In the genomic region with DNA sequence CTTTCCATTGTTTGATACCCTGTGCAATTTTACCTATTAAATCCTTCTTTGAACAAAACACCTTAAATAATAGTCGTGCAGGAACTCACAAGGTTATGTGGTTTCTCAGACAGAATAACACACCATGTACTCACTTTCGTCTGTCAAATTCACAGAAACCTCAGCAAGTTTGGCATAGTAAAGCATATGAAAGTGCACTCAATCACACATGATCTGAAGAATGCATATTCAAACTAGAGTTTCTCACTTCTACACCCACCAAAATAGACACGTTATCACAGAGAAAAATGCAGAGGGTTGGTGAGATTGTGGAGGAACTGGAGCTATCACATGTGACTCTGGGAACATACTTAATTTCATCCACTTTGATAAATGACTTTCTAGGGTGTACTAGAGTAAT, we compare ENCODE assay signal across 15 cellular contexts. TPM values are rescaled to one million over a fixed set of nuclear protein-coding genes. Genes with fewer than 3 reads are reported as not detected.
DNase-seq lines count a peak whose midpoint lies in the region; ATAC-seq, FAIRE-seq and TF ChIP-seq lines count a peak whose summit lies in the region.
"Not testable (repeated sequence)": the region's sequence is repeated elsewhere in the genome, so short reads cannot be mapped to it uniquely, and the experiment has no call there.
"Had no signal": no experiment of that assay in that cellular context is flagged by ENCODE, and none has a peak within 500 bp of the region (broad histone marks: within the 10 kb centered on the region; RNA-seq: fewer than 3 reads in every experiment).

No MANE protein-coding gene starts in this region.

- in situ Hi-C loops in GM12878 (cut with MboI): loop anchor here (5.0 kb wide), 1 partner anchor 1621 kb away; no protein-coding TSS in a partner anchor

- H3K27me3 ChIP-seq in GM12878 (replicated peaks in 1 of 2; ENCODE audit: control insufficient read depth in 2 of 2, insufficient read depth in 2 of 2, low read length in 1 of 2); esophagus muscularis mucosa: not testable (repeated sequence)

- not testable (repeated sequence) for H2AFZ ChIP-seq in GM12878 (ENCODE audit: control insufficient read depth, low read depth, low read length)

- not testable (repeated sequence) for TF ChIP-seq RAD21 in GM12878 (IDR thresholded peaks at IDR 0.05; ENCODE audit: insufficient read depth, low read depth, low read length)

- POLR2A ChIA-PET in GM12878 (lab: Charles Lee): not testable (repeated sequence)

- H3K9me3 ChIP-seq in GM12878 (replicated peaks; ENCODE audit: control insufficient read depth, insufficient read depth, low read length); esophagus muscularis mucosa: not testable (repeated sequence)

- intact Hi-C loops in GM12878 (cut with micrococcal nuclease; ENCODE audit: unreplicated experiment); esophagus muscularis mucosa (cut with DNase I): not testable (repeated sequence)

- TF ChIP-seq POLR2A in GM12891 (IDR thresholded peaks at IDR 0.05; ENCODE audit: low read depth, low read length); GM12878 (IDR thresholded peaks at IDR 0.05; ENCODE audit: low read depth, low read length); esophagus muscularis mucosa (IDR thresholded peaks at IDR 0.05; ENCODE audit: low read depth): not testable (repeated sequence)

- TF ChIP-seq EP300 in GM12878 (IDR thresholded peaks at IDR 0.05; ENCODE audit: borderline replicate concordance in 1 of 2, control insufficient read depth in 1 of 2, low read depth in 2 of 2, low read length in 2 of 2); esophagus muscularis mucosa (IDR thresholded peaks at IDR 0.05): not testable (repeated sequence)

- not testable (repeated sequence) for H3K36me3 ChIP-seq in GM12878 (ENCODE audit: control insufficient read depth in 2 of 2, insufficient read depth in 2 of 2, low read length in 1 of 2); esophagus muscularis mucosa

- not testable (repeated sequence) for BruUV-seq in GM12878 (replicated peaks; lab: Mats Ljungman, UMichigan)

- H3K9ac ChIP-seq in GM12878 (ENCODE audit: control insufficient read depth, insufficient read depth, low read length): not testable (repeated sequence)

- WGBS in GM12878 (ENCODE audit: insufficient coverage, insufficient replicate concordance, low lambda C conversion rate, missing lambda C conversion rate): 9% methylated on average over 1 of the region's 3 CpGs
- no CpG with 5 or more reads among the region's 3 CpGs for WGBS in esophagus muscularis mucosa

- not testable (repeated sequence) for H3K4me2 ChIP-seq in GM12878 (ENCODE audit: control insufficient read depth, insufficient read depth)

- FAIRE-seq in GM12891 (lab: Jason Lieb, UNC) (peak; percentile 90), GM12878 (lab: Jason Lieb, UNC) (peak; percentile 82)

- CTCF ChIA-PET in GM12878 (lab: Yijun Ruan, JAX): not testable (repeated sequence)

- not testable (repeated sequence) for H3K27ac ChIP-seq in GM12878 (ENCODE audit: control insufficient read depth, insufficient read depth); esophagus muscularis mucosa (replicated peaks in 1 of 4)

- ATAC-seq in GM18511 (IDR thresholded peaks at IDR 0.05; ENCODE audit: unreplicated experiment) (peak; percentile 87), GM18867 (IDR thresholded peaks at IDR 0.05; ENCODE audit: unreplicated experiment) (peak; percentile 66), GM21786 (IDR thresholded peaks at IDR 0.05; ENCODE audit: unreplicated experiment) (peak; percentile 55), HG03521 (IDR thresholded peaks at IDR 0.05; ENCODE audit: unreplicated experiment) (peak; percentile 52), GM12878 (peak; percentile 50)

- H3K4me3 ChIP-seq in GM12878, esophagus muscularis mucosa: not testable (repeated sequence)

- H3K79me2 ChIP-seq in GM12878 (ENCODE audit: control insufficient read depth, insufficient read depth, low read length): not testable (repeated sequence)

- not testable (repeated sequence) for DNase-seq in GM12891 (ENCODE audit: insufficient read length, low spot score); GM12878 (ENCODE audit: low read depth, low spot score)
- DNase-seq in esophagus muscularis mucosa (ENCODE audit: extremely low spot score): peak; percentile 3

- H4K20me1 ChIP-seq in GM12878 (ENCODE audit: control insufficient read depth, insufficient read depth): not testable (repeated sequence)

- not testable (repeated sequence) for H3K4me1 ChIP-seq in GM12878 (ENCODE audit: control insufficient read depth, insufficient read depth, low read length); esophagus muscularis mucosa

- SMC1A ChIA-PET in GM12878 (lab: Charles Lee; ENCODE audit: uncharacterized antibody, unreplicated experiment): not testable (repeated sequence)

- RAD21 ChIA-PET in GM12878 (lab: Charles Lee; ENCODE audit: unreplicated experiment): not testable (repeated sequence)

- not testable (repeated sequence) for TF ChIP-seq CTCF in GM12878 (IDR thresholded peaks at IDR 0.05 in 2 of 3, conservative IDR thresholded peaks at IDR 0.05 in 1 of 3; ENCODE audit: control insufficient read depth in 2 of 3, extremely low read depth in 1 of 3, insufficient read depth in 1 of 3, low read depth in 3 of 3, low read length in 3 of 3); esophagus muscularis mucosa (IDR thresholded peaks at IDR 0.05)

RNA-seq across cellular contexts. Expression of a gene that starts 25.9 kb away (rescaled TPM):
- not detected for polyA plus RNA-seq in GM12891 (2012; ENCODE audit: low read depth, missing spikeins)
- not detected in 2 replicates for total RNA-seq in GM12878 (2013; cell fraction: nucleolus; rRNA removed)
- total RNA-seq in GM12878 (2014; rRNA removed): not detected in 2 replicates
- total RNA-seq in GM12878 (2014; rRNA removed; fragmentation: Illumina TruSeq; extraction: Trizol): not detected in 2 replicates
- not detected in 2 replicates for total RNA-seq in GM12878 (2021)
- not detected for polyA plus RNA-seq in GM12878 (2011; ENCODE audit: low read depth)
- not detected in 2 replicates for polyA plus RNA-seq in GM12878 (2011; rRNA removed)
- polyA plus RNA-seq in GM12878 (2011; cell fraction: cytosol; rRNA removed): not detected in 2 replicates
- polyA plus RNA-seq in GM12878 (2011; cell fraction: nucleus; rRNA removed): not detected in 2 replicates
- not detected in 2 replicates for polyA plus RNA-seq in GM12878 (2012)
- not detected in 2 replicates for polyA plus RNA-seq in GM12878 (2014; fragmentation: Illumina TruSeq; extraction: Trizol)
- not detected for polyA plus RNA-seq in GM12878 (2014; fragmentation: Nextera tagmentation; extraction: Ambion mirVana)
- polyA plus RNA-seq in GM12878 (2014; rRNA removed): not detected in 2 replicates
- polyA plus RNA-seq in GM12878 (2016; fragmentation: Nextera tagmentation; extraction: Ambion mirVana): not detected
- polyA minus RNA-seq in GM12878 (2011; rRNA and poly(A)+ RNA removed): not detected in 2 replicates
- not detected in 2 replicates for polyA minus RNA-seq in GM12878 (2011; cell fraction: cytosol; rRNA and poly(A)+ RNA removed)
- not detected in 2 replicates for polyA minus RNA-seq in GM12878 (2011; cell fraction: nucleus; rRNA and poly(A)+ RNA removed)
- total RNA-seq in esophagus muscularis mucosa: not detected
- total RNA-seq: A172; A673; Calu3; CD4-positive, alpha-beta memory T cell; Daoy; G401; HFFc6 had no signal
- polyA plus RNA-seq: BJ; CD4-positive, alpha-beta memory T cell had no signal
